ENCODE assay signal across 11 cellular contexts in the genomic region with DNA sequence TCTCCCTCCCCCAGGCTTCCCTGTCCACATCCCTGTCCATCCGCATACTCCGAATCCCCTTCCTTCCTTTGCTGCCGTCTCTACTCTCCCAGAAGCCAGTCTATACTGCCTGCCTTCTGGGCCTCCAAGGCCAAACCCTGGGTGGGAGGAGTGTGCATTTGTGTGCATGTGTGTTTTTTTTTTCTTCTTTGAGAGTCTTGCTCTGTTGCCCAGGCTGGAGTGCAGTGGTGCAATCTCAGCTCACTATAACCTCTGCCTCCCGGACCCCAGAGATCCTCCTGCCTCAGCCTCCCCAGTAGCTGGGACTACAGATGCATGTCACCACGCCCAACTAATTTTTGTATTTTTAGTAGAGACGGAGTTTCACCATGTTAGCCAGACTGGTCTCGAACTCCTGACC. TPM values are rescaled to one million over a fixed set of nuclear protein-coding genes. Genes with fewer than 3 reads are reported as not detected.
DNase-seq lines count a peak whose midpoint lies in the region; ATAC-seq, FAIRE-seq and TF ChIP-seq lines count a peak whose summit lies in the region.
"Not testable (repeated sequence)": the region's sequence is repeated elsewhere in the genome, so short reads cannot be mapped to it uniquely, and the experiment has no call there.
"Had no signal": no experiment of that assay in that cellular context is flagged by ENCODE, and none has a peak within 500 bp of the region (broad histone marks: within the 10 kb centered on the region; RNA-seq: fewer than 3 reads in every experiment).

No MANE protein-coding gene starts in this region.

- H3K4me2 ChIP-seq in HepG2 (ENCODE audit: low read depth, low read length) = not testable (repeated sequence)

- CTCF ChIA-PET in CD8-positive, alpha-beta T cell (lab: Charles Lee) = interaction anchor here (3.6 to 36.1 kb wide), 2 partner anchors 29 to 132 kb away, joined by 13 to 1097 read pairs; partner anchors contain the start of gene FMNL1
- CTCF ChIA-PET in activated CD4-positive, alpha-beta memory T cell treated with anti-CD3 and anti-CD28 coated beads for 36 hours (lab: Charles Lee) = interaction anchor here (1.6 to 3.6 kb wide), 2 partner anchors 18 to 34 kb away, joined by 3 to 22 read pairs; no protein-coding TSS in a partner anchor
- CTCF ChIA-PET in HepG2 (lab: Yijun Ruan, JAX; ENCODE audit: low intra/inter-chr PET ratio, low total read pairs) = not testable (repeated sequence)

- H3K9me3 Mint-ChIP-seq in CD8-positive, alpha-beta T cell; activated CD4-positive, alpha-beta memory T cell treated with anti-CD3 and anti-CD28 coated beads for 36 hours; activated T-helper 17 cell treated with anti-CD3 and anti-CD28 coated beads, Interleukin-2, amount 50 U/mL, for 72 hours; activated naive CD8-positive, alpha-beta T cell treated with anti-CD3 and anti-CD28 coated beads, Interleukin-2, amount 10 ng/mL, durations not matched to agents 7 days and 5 days; stimulated activated memory B cell treated with anti-CD40 and anti-IgM and Interleukin-4, amounts not matched to agents 10 μg/mL and 1 μg/mL and 100 μg/mL, for 72 hours: not testable (repeated sequence)

- peak overlapping the region; percentile 83 for H3K27ac Mint-ChIP-seq in CD8-positive, alpha-beta T cell
- H3K27ac Mint-ChIP-seq in T-helper 17 cell = peak overlapping the region; percentile 90
- H3K27ac Mint-ChIP-seq in activated CD4-positive, alpha-beta memory T cell treated with anti-CD3 and anti-CD28 coated beads for 36 hours = peak overlapping the region; percentile 52
- H3K27ac Mint-ChIP-seq in activated T-helper 17 cell treated with anti-CD3 and anti-CD28 coated beads, Interleukin-2, amount 50 U/mL, for 72 hours = peak overlapping the region; percentile 77
- H3K27ac Mint-ChIP-seq in activated naive CD8-positive, alpha-beta T cell treated with anti-CD3 and anti-CD28 coated beads, Interleukin-2, amount 10 ng/mL, durations not matched to agents 7 days and 5 days = peak overlapping the region; percentile 52
- H3K27ac Mint-ChIP-seq in stimulated activated memory B cell treated with anti-CD40 and anti-IgM and Interleukin-4, amounts not matched to agents 10 μg/mL and 1 μg/mL and 100 μg/mL, for 72 hours = peak overlapping the region; percentile 12

- H3K9ac ChIP-seq in HepG2 (ENCODE audit: insufficient read depth, low read depth, low read length) = not testable (repeated sequence)

- H3K36me3 Mint-ChIP-seq in CD8-positive, alpha-beta T cell = peaks cover 27% of the 10 kb centered on the region
- not testable (repeated sequence) for H3K36me3 Mint-ChIP-seq in T-helper 17 cell (ENCODE audit: low read depth); activated CD4-positive, alpha-beta memory T cell treated with anti-CD3 and anti-CD28 coated beads for 36 hours
- H3K36me3 Mint-ChIP-seq in activated T-helper 17 cell treated with anti-CD3 and anti-CD28 coated beads, Interleukin-2, amount 50 U/mL, for 72 hours (ENCODE audit: low read depth) = peaks cover 20% of the 10 kb centered on the region
- H3K36me3 Mint-ChIP-seq in activated naive CD8-positive, alpha-beta T cell treated with anti-CD3 and anti-CD28 coated beads, Interleukin-2, amount 10 ng/mL, durations not matched to agents 7 days and 5 days = peaks cover 23% of the 10 kb centered on the region
- H3K36me3 Mint-ChIP-seq in stimulated activated memory B cell treated with anti-CD40 and anti-IgM and Interleukin-4, amounts not matched to agents 10 μg/mL and 1 μg/mL and 100 μg/mL, for 72 hours = peaks cover 22% of the 10 kb centered on the region

- not testable (repeated sequence) for TF ChIP-seq CTCF in CD8-positive, alpha-beta T cell (IDR thresholded peaks at IDR 0.05); HepG2 (CRISPR knock-in tag; IDR thresholded peaks at IDR 0.05)

- H2AFZ ChIP-seq in HepG2 (ENCODE audit: low read length) = not testable (repeated sequence)

- not testable (repeated sequence) for H4K20me1 ChIP-seq in HepG2 (ENCODE audit: insufficient read depth, low read length)

- not testable (repeated sequence) for TF ChIP-seq RAD21 in HepG2 (CRISPR knock-in tag; IDR thresholded peaks at IDR 0.05)

- POLR2A ChIA-PET in CD8-positive, alpha-beta T cell (lab: Charles Lee); activated CD4-positive, alpha-beta memory T cell treated with anti-CD3 and anti-CD28 coated beads for 36 hours (lab: Charles Lee); HepG2 (lab: Yijun Ruan, JAX): not testable (repeated sequence)
- POLR2A ChIA-PET in activated naive CD8-positive, alpha-beta T cell treated with anti-CD3 and anti-CD28 coated beads, Interleukin-2, amount 10 ng/mL, durations not matched to agents 7 days and 5 days (lab: Charles Lee) = interaction anchor here (1.9 to 3.8 kb wide), 2 partner anchors 24 to 27 kb away, joined by 5 to 12 read pairs; no protein-coding TSS in a partner anchor

- not testable (repeated sequence) for ATAC-seq in CD8-positive, alpha-beta T cell; T-helper 17 cell; activated T-helper 17 cell treated with anti-CD3 and anti-CD28 coated beads, Interleukin-2, amount 50 U/mL, for 72 hours (replicated peaks); activated naive CD8-positive, alpha-beta T cell treated with anti-CD3 and anti-CD28 coated beads, Interleukin-2, amount 10 ng/mL, durations not matched to agents 7 days and 5 days (ENCODE audit: low read depth); HepG2; stimulated activated memory B cell treated with anti-CD40 and anti-IgM and Interleukin-4, amounts not matched to agents 10 μg/mL and 1 μg/mL and 100 μg/mL, for 72 hours

- TF ChIP-seq POLR2A in HepG2 (IDR thresholded peaks at IDR 0.05; ENCODE audit: insufficient read depth in 1 of 2, low read depth in 2 of 2, low read length in 2 of 2) = not testable (repeated sequence)

- H3K9me3 ChIP-seq in CD8-positive, alpha-beta T cell (ENCODE audit: low read length); T-helper 17 cell (ENCODE audit: control insufficient read depth, low read length, poor library complexity, severe bottlenecking); HepG2 (ENCODE audit: low read length): not testable (repeated sequence)

- in situ Hi-C loops in HepG2 (cut with HindIII; ENCODE audit: extremely low pct_ligation_motif_present, low pct_unique_long_range_greater_than_20kb) = not testable (repeated sequence)

- H3K4me1 Mint-ChIP-seq in CD8-positive, alpha-beta T cell (ENCODE audit: low read depth) = peaks cover 77% of the 10 kb centered on the region
- peaks cover 53% of the 10 kb centered on the region for H3K4me1 Mint-ChIP-seq in T-helper 17 cell
- peaks cover 56% of the 10 kb centered on the region for H3K4me1 Mint-ChIP-seq in activated CD4-positive, alpha-beta memory T cell treated with anti-CD3 and anti-CD28 coated beads for 36 hours (ENCODE audit: low read depth)
- H3K4me1 Mint-ChIP-seq in activated T-helper 17 cell treated with anti-CD3 and anti-CD28 coated beads, Interleukin-2, amount 50 U/mL, for 72 hours = peaks cover 49% of the 10 kb centered on the region
- H3K4me1 Mint-ChIP-seq in activated naive CD8-positive, alpha-beta T cell treated with anti-CD3 and anti-CD28 coated beads, Interleukin-2, amount 10 ng/mL, durations not matched to agents 7 days and 5 days = peaks cover 55% of the 10 kb centered on the region
- H3K4me1 Mint-ChIP-seq in stimulated activated memory B cell treated with anti-CD40 and anti-IgM and Interleukin-4, amounts not matched to agents 10 μg/mL and 1 μg/mL and 100 μg/mL, for 72 hours = peaks cover 62% of the 10 kb centered on the region

- FAIRE-seq in HepG2 (lab: Jason Lieb, UNC) = not testable (repeated sequence)

- 62% methylated on average over 7 of the region's 7 CpGs for WGBS in HepG2 (ENCODE audit: low lambda C conversion rate)

- H3K79me2 ChIP-seq in HepG2 (ENCODE audit: insufficient read depth, low read length) = not testable (repeated sequence)

- intact Hi-C loops in CD8-positive, alpha-beta T cell (cut with DNase I, micrococcal nuclease); activated CD4-positive, alpha-beta memory T cell treated with anti-CD3 and anti-CD28 coated beads for 36 hours (cut with micrococcal nuclease); HepG2 (cut with micrococcal nuclease; ENCODE audit: unreplicated experiment): not testable (repeated sequence)

- H3K4me3 ChIP-seq in CD8-positive, alpha-beta T cell (ENCODE audit: low read depth, low read length); HepG2 (replicated peaks in 1 of 3; ENCODE audit: insufficient read depth in 1 of 3, low read depth in 2 of 3, low read length in 3 of 3): not testable (repeated sequence)

- not testable (repeated sequence) for BruUV-seq in HepG2 (replicated peaks; lab: Mats Ljungman, UMichigan)

- not testable (repeated sequence) for DNase-seq in CD8-positive, alpha-beta T cell; T-helper 17 cell; activated CD4-positive, alpha-beta memory T cell treated with anti-CD3 and anti-CD28 coated beads for 36 hours; activated naive CD8-positive, alpha-beta T cell treated with anti-CD3 and anti-CD28 coated beads, Interleukin-2, amount 10 ng/mL, durations not matched to agents 7 days and 5 days; HepG2 (ENCODE audit: low spot score)

- H3K4me1 ChIP-seq in CD8-positive, alpha-beta T cell (ENCODE audit: insufficient read depth, low read length) = peaks cover 82% of the 10 kb centered on the region
- H3K4me1 ChIP-seq in HepG2 (ENCODE audit: insufficient read depth, low read length) = not testable (repeated sequence)

- not testable (repeated sequence) for H3K27me3 ChIP-seq in CD8-positive, alpha-beta T cell (ENCODE audit: insufficient read depth, low read length)
- H3K27me3 ChIP-seq in HepG2 (ENCODE audit: control insufficient read depth in 1 of 2, insufficient read depth in 2 of 2, low read length in 2 of 2) = peaks cover 0 to 28% of the 10 kb centered on the region in 2 experiments; a peak in 2 of 5 replicates

- not testable (repeated sequence) for TF ChIP-seq EP300 in HepG2 (IDR thresholded peaks at IDR 0.05; ENCODE audit: low read depth in 2 of 2, low read length in 2 of 2); HepG2 (CRISPR knock-in tag; IDR thresholded peaks at IDR 0.05; ENCODE audit: borderline replicate concordance)

- not testable (repeated sequence) for H3K4me3 Mint-ChIP-seq in CD8-positive, alpha-beta T cell; T-helper 17 cell; activated CD4-positive, alpha-beta memory T cell treated with anti-CD3 and anti-CD28 coated beads for 36 hours; activated naive CD8-positive, alpha-beta T cell treated with anti-CD3 and anti-CD28 coated beads, Interleukin-2, amount 10 ng/mL, durations not matched to agents 7 days and 5 days; stimulated activated memory B cell treated with anti-CD40 and anti-IgM and Interleukin-4, amounts not matched to agents 10 μg/mL and 1 μg/mL and 100 μg/mL, for 72 hours
- peak overlapping the region; percentile 25 for H3K4me3 Mint-ChIP-seq in activated T-helper 17 cell treated with anti-CD3 and anti-CD28 coated beads, Interleukin-2, amount 50 U/mL, for 72 hours

- H3K36me3 ChIP-seq in CD8-positive, alpha-beta T cell (ENCODE audit: insufficient read depth, low read length); HepG2 (replicated peaks in 1 of 2; ENCODE audit: control insufficient read depth in 1 of 2, insufficient read depth in 2 of 2, low read length in 2 of 2): not testable (repeated sequence)

- H3K27me3 Mint-ChIP-seq in CD8-positive, alpha-beta T cell (ENCODE audit: low read depth); T-helper 17 cell; activated CD4-positive, alpha-beta memory T cell treated with anti-CD3 and anti-CD28 coated beads for 36 hours; activated T-helper 17 cell treated with anti-CD3 and anti-CD28 coated beads, Interleukin-2, amount 50 U/mL, for 72 hours; activated naive CD8-positive, alpha-beta T cell treated with anti-CD3 and anti-CD28 coated beads, Interleukin-2, amount 10 ng/mL, durations not matched to agents 7 days and 5 days; stimulated activated memory B cell treated with anti-CD40 and anti-IgM and Interleukin-4, amounts not matched to agents 10 μg/mL and 1 μg/mL and 100 μg/mL, for 72 hours: not testable (repeated sequence)

- not testable (repeated sequence) for H3K27ac ChIP-seq in CD8-positive, alpha-beta T cell (ENCODE audit: low read depth, low read length); HepG2 (ENCODE audit: extremely low read length, insufficient read depth, low read length)

RNA-seq across cellular contexts. Expression of gene SPATA32, which starts 8.7 kb away (rescaled TPM):
- under 1 TPM in 1 of 2 experiments, not detected in 1; 0.22 TPM for total RNA-seq in CD8-positive, alpha-beta T cell
- under 1 TPM in 1 of 2 donors, not detected in 1; 0.17 TPM for total RNA-seq in T-helper 17 cell
- total RNA-seq in activated CD4-positive, alpha-beta memory T cell treated with anti-CD3 and anti-CD28 coated beads for 36 hours = under 1 TPM in 1 of 2 experiments, not detected in 1; 0.12 TPM
- under 1 TPM; 0.13 to 0.32 TPM for total RNA-seq in activated T-helper 17 cell treated with anti-CD3 and anti-CD28 coated beads, Interleukin-2, amount 50 U/mL, for 72 hours
- under 1 TPM; 0.53 to 0.65 TPM for total RNA-seq in activated naive CD8-positive, alpha-beta T cell treated with anti-CD3 and anti-CD28 coated beads, Interleukin-2, amount 10 ng/mL, durations not matched to agents 7 days and 5 days
- total RNA-seq in HepG2 (2016; rRNA removed; fragmentation: Illumina TruSeq; extraction: Trizol) = not detected in 2 replicates
- not detected in 2 replicates for total RNA-seq in HepG2 (2016; cell fraction: cytosol; rRNA removed; fragmentation: Illumina TruSeq; extraction: Trizol; ENCODE audit: low read depth)
- total RNA-seq in HepG2 (2016; cell fraction: insoluble cytoplasmic fraction; rRNA removed; fragmentation: Illumina TruSeq; extraction: Trizol) = not detected in 2 replicates
- total RNA-seq in HepG2 (2016; cell fraction: membrane; rRNA removed; fragmentation: Illumina TruSeq; extraction: Trizol) = not detected in 2 replicates
- total RNA-seq in HepG2 (2016; cell fraction: nucleus; rRNA removed; fragmentation: Illumina TruSeq; extraction: Trizol) = not detected in 2 replicates
- not detected in 2 replicates for polyA plus RNA-seq in HepG2 (2011; rRNA removed)
- not detected in 2 replicates for polyA plus RNA-seq in HepG2 (2011; cell fraction: cytosol; rRNA removed)
- not detected in 2 replicates for polyA plus RNA-seq in HepG2 (2011; cell fraction: nucleus; rRNA removed)
- polyA plus RNA-seq in HepG2 (2012) = not detected in 2 replicates
- polyA plus RNA-seq in HepG2 (2016; cell fraction: cytosol; fragmentation: Illumina TruSeq; extraction: Trizol; ENCODE audit: low read depth) = not detected in 2 replicates
- polyA plus RNA-seq in HepG2 (2016; cell fraction: insoluble cytoplasmic fraction; fragmentation: Illumina TruSeq; extraction: Trizol; ENCODE audit: low read depth) = not detected in 2 replicates
- polyA plus RNA-seq in HepG2 (2016; cell fraction: membrane; fragmentation: Illumina TruSeq; extraction: Trizol; ENCODE audit: low read depth) = not detected in 2 replicates
- not detected in 2 replicates for polyA plus RNA-seq in HepG2 (2016; cell fraction: nucleus; fragmentation: Illumina TruSeq; extraction: Trizol; ENCODE audit: insufficient read depth, low read depth)
- polyA minus RNA-seq in HepG2 (2011; rRNA and poly(A)+ RNA removed; ENCODE audit: low replicate concordance) = not detected in 2 replicates
- not detected in 2 replicates for polyA minus RNA-seq in HepG2 (2011; cell fraction: cytosol; rRNA and poly(A)+ RNA removed)
- not detected in 2 replicates for polyA minus RNA-seq in HepG2 (2011; cell fraction: nucleus; rRNA and poly(A)+ RNA removed)
- total RNA-seq: Caco-2, MCF 10A, OCI-LY7 had no signal
- polyA plus RNA-seq: CD14-positive monocyte had no signal

RNA-seq across cellular contexts. Expression of gene FMNL1, which starts 31.6 kb away (rescaled TPM):
- total RNA-seq in CD8-positive, alpha-beta T cell = 100 to 1,000 TPM; 527 to 558 TPM
- total RNA-seq in T-helper 17 cell (100 to 1,000 TPM; 509 to 550 TPM), HepG2 (2016; rRNA removed; fragmentation: Illumina TruSeq; extraction: Trizol) (0.39 and 0.53 TPM in 2 replicates)
- 100 to 1,000 TPM; 314 to 331 TPM for total RNA-seq in activated CD4-positive, alpha-beta memory T cell treated with anti-CD3 and anti-CD28 coated beads for 36 hours
- 100 to 1,000 TPM; 262 to 496 TPM for total RNA-seq in activated T-helper 17 cell treated with anti-CD3 and anti-CD28 coated beads, Interleukin-2, amount 50 U/mL, for 72 hours
- total RNA-seq in activated naive CD8-positive, alpha-beta T cell treated with anti-CD3 and anti-CD28 coated beads, Interleukin-2, amount 10 ng/mL, durations not matched to agents 7 days and 5 days = 100 to 1,000 TPM; 408 to 411 TPM
- total RNA-seq in HepG2 (2016; cell fraction: cytosol; rRNA removed; fragmentation: Illumina TruSeq; extraction: Trizol; ENCODE audit: low read depth) = 0.61 TPM in 1 of 2 replicates, not detected in the other
- total RNA-seq in HepG2 (2016; cell fraction: insoluble cytoplasmic fraction; rRNA removed; fragmentation: Illumina TruSeq; extraction: Trizol) = 0.12 and 0.41 TPM in 2 replicates
- total RNA-seq in HepG2 (2016; cell fraction: membrane; rRNA removed; fragmentation: Illumina TruSeq; extraction: Trizol) = 0.48 and 0.74 TPM in 2 replicates
- total RNA-seq in HepG2 (2016; cell fraction: nucleus; rRNA removed; fragmentation: Illumina TruSeq; extraction: Trizol) = 0.56 and 0.63 TPM in 2 replicates
- polyA plus RNA-seq in HepG2 (2011; rRNA removed) = 0.70 and 1.1 TPM in 2 replicates
- 0.38 and 0.48 TPM in 2 replicates for polyA plus RNA-seq in HepG2 (2011; cell fraction: cytosol; rRNA removed)
- polyA plus RNA-seq in HepG2 (2011; cell fraction: nucleus; rRNA removed) = 4.9 and 6.1 TPM in 2 replicates
- 0.78 and 1.2 TPM in 2 replicates for polyA plus RNA-seq in HepG2 (2012)
- 0.27 TPM in 1 of 2 replicates, not detected in the other for polyA plus RNA-seq in HepG2 (2016; cell fraction: cytosol; fragmentation: Illumina TruSeq; extraction: Trizol; ENCODE audit: low read depth)
- polyA plus RNA-seq in HepG2 (2016; cell fraction: insoluble cytoplasmic fraction; fragmentation: Illumina TruSeq; extraction: Trizol; ENCODE audit: low read depth) = 0.37 and 0.69 TPM in 2 replicates
- polyA plus RNA-seq in HepG2 (2016; cell fraction: membrane; fragmentation: Illumina TruSeq; extraction: Trizol; ENCODE audit: low read depth) = 0.31 and 0.37 TPM in 2 replicates
- polyA plus RNA-seq in HepG2 (2016; cell fraction: nucleus; fragmentation: Illumina TruSeq; extraction: Trizol; ENCODE audit: insufficient read depth, low read depth) = 1.9 and 2.6 TPM in 2 replicates
- 0.68 and 17.4 TPM in 2 replicates for polyA minus RNA-seq in HepG2 (2011; rRNA and poly(A)+ RNA removed; ENCODE audit: low replicate concordance)
- 0.69 TPM in 1 of 2 replicates, not detected in the other for polyA minus RNA-seq in HepG2 (2011; cell fraction: cytosol; rRNA and poly(A)+ RNA removed)
- 0.77 and 1.4 TPM in 2 replicates for polyA minus RNA-seq in HepG2 (2011; cell fraction: nucleus; rRNA and poly(A)+ RNA removed)

Comparison
In these comparisons a context has a peak if more than half of its experiments do, and no peak if none do; other contexts are left out.
1. H3K27ac Mint-ChIP-seq: peak in every context shown above with its lines; median percentile 90 in T-helper 17 cell; 83 in CD8-positive, alpha-beta T cell; 77 in activated T-helper 17 cell treated with anti-CD3 and anti-CD28 coated beads, Interleukin-2, amount 50 U/mL, for 72 hours; 52 in activated CD4-positive, alpha-beta memory T cell treated with anti-CD3 and anti-CD28 coated beads for 36 hours; 52 in activated naive CD8-positive, alpha-beta T cell treated with anti-CD3 and anti-CD28 coated beads, Interleukin-2, amount 10 ng/mL, durations not matched to agents 7 days and 5 days; 12 in stimulated activated memory B cell treated with anti-CD40 and anti-IgM and Interleukin-4, amounts not matched to agents 10 μg/mL and 1 μg/mL and 100 μg/mL, for 72 hours.
2. RNA of gene FMNL1, which starts 31.6 kb away (total RNA-seq): 527 to 558 TPM in CD8-positive, alpha-beta T cell, 509 to 550 TPM in T-helper 17 cell, 262 to 496 TPM in activated T-helper 17 cell treated with anti-CD3 and anti-CD28 coated beads, Interleukin-2, amount 50 U/mL, for 72 hours, 408 to 411 TPM in activated naive CD8-positive, alpha-beta T cell treated with anti-CD3 and anti-CD28 coated beads, Interleukin-2, amount 10 ng/mL, durations not matched to agents 7 days and 5 days and 314 to 331 TPM in activated CD4-positive, alpha-beta memory T cell treated with anti-CD3 and anti-CD28 coated beads for 36 hours; 0.12 to 0.74 TPM in HepG2; every median in the first group is over 100 times any median in the second.